19 cellular contexts compared by ENCODE assay signal in the genomic region with DNA sequence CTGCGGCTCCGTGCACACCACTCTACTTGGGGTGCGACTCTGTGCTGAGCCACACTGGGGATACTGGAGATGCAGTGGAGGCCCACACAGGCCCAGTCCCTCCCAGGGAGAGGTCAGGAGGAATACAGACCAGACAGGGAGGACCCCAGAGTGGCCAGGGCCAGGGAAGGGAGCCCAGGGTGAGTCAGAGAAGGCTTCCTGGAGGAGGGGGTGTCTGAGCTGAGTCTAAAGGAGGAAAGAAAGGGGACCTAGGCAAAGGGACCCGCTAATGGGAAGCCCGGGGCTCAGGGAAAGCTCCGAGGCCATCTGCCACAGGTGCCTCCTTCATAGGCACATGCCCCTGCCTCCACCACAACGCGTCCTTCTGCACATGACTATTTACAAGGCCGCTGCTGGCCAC.
"Had no signal": no experiment of that assay in that cellular context is flagged by ENCODE, and none has a peak within 500 bp of the region (broad histone marks: within the 10 kb centered on the region; RNA-seq: fewer than 3 reads in every experiment).

No MANE protein-coding gene starts in this region.

- H3K9me3 Mint-ChIP-seq: activated CD4-positive, alpha-beta memory T cell treated with anti-CD3 and anti-CD28 coated beads, Interleukin-2, amount 10 ng/mL, durations not matched to agents 7 days and 5 days; activated T-helper 2 cell treated with anti-CD3 and anti-CD28 coated beads, Interferon-gamma antibody, Interleukin-2, Interleukin-4, amounts not matched to agents 10 μg/mL and 5 μg/mL and 100 μg/mL, durations not matched to agents 14 hours and 24 hours and 36 hours; central memory CD8-positive, alpha-beta T cell; mesothelial cell of epicardium; stimulated activated effector memory CD8-positive, alpha-beta T cell treated with anti-CD3 and anti-CD28 coated beads, Interleukin-12 subunit alpha, Interleukin-12 subunit beta, amount 100 ng/mL, for 72 hours had no signal

- H3K27ac ChIP-seq: coronary artery, psoas muscle, right lobe of liver, thoracic aorta had no signal

- H3K4me3 Mint-ChIP-seq: activated CD4-positive, alpha-beta memory T cell treated with anti-CD3 and anti-CD28 coated beads, Interleukin-2, amount 10 ng/mL, durations not matched to agents 7 days and 5 days; activated CD8-positive, alpha-beta memory T cell treated with anti-CD3 and anti-CD28 coated beads, Interleukin-2, amount 10 ng/mL, durations not matched to agents 7 days and 5 days; central memory CD8-positive, alpha-beta T cell; mesothelial cell of epicardium; stimulated activated effector memory CD8-positive, alpha-beta T cell treated with anti-CD3 and anti-CD28 coated beads, Interleukin-12 subunit alpha, Interleukin-12 subunit beta, amount 100 ng/mL, for 72 hours had no signal

- H3K9me3 ChIP-seq: psoas muscle, right lobe of liver, thoracic aorta had no signal

- H3K4me3 ChIP-seq: coronary artery, lung, psoas muscle, right lobe of liver, thoracic aorta had no signal

- H3K27ac Mint-ChIP-seq: activated CD4-positive, alpha-beta memory T cell treated with anti-CD3 and anti-CD28 coated beads, Interleukin-2, amount 10 ng/mL, durations not matched to agents 7 days and 5 days; activated CD8-positive, alpha-beta memory T cell treated with anti-CD3 and anti-CD28 coated beads, Interleukin-2, amount 10 ng/mL, durations not matched to agents 7 days and 5 days; mesothelial cell of epicardium had no signal

- H3K27me3 Mint-ChIP-seq: activated CD4-positive, alpha-beta memory T cell treated with anti-CD3 and anti-CD28 coated beads, Interleukin-2, amount 10 ng/mL, durations not matched to agents 7 days and 5 days; activated CD8-positive, alpha-beta memory T cell treated with anti-CD3 and anti-CD28 coated beads, Interleukin-2, amount 10 ng/mL, durations not matched to agents 7 days and 5 days; central memory CD8-positive, alpha-beta T cell had no signal

- H3K27me3 ChIP-seq: right lobe of liver had no signal

- H3K4me1 ChIP-seq: psoas muscle had no signal

- DNase-seq: activated CD4-positive, alpha-beta memory T cell treated with anti-CD3 and anti-CD28 coated beads, Interleukin-2, amount 10 ng/mL, durations not matched to agents 7 days and 5 days; activated CD4-positive, alpha-beta T cell treated with anti-CD3 and anti-CD28 coated beads for 48 hours; activated CD4-positive, CD25-positive, alpha-beta regulatory T cell; activated CD8-positive, alpha-beta memory T cell treated with anti-CD3 and anti-CD28 coated beads, Interleukin-2, amount 10 ng/mL, durations not matched to agents 7 days and 5 days; activated naive CD4-positive, alpha-beta T cell treated with Interleukin-2 at 50 U/mL for 16 hours; erythroblast; head of caudate nucleus; right lobe of liver; small intestine; stimulated activated CD4-positive, alpha-beta T cell treated with anti-CD3 and anti-CD28 coated beads, Interleukin-4, amount 100 ng/mL, for 24 hours; T-helper 9 cell had no signal
